2 cellular contexts compared by ENCODE assay signal in the genomic region with DNA sequence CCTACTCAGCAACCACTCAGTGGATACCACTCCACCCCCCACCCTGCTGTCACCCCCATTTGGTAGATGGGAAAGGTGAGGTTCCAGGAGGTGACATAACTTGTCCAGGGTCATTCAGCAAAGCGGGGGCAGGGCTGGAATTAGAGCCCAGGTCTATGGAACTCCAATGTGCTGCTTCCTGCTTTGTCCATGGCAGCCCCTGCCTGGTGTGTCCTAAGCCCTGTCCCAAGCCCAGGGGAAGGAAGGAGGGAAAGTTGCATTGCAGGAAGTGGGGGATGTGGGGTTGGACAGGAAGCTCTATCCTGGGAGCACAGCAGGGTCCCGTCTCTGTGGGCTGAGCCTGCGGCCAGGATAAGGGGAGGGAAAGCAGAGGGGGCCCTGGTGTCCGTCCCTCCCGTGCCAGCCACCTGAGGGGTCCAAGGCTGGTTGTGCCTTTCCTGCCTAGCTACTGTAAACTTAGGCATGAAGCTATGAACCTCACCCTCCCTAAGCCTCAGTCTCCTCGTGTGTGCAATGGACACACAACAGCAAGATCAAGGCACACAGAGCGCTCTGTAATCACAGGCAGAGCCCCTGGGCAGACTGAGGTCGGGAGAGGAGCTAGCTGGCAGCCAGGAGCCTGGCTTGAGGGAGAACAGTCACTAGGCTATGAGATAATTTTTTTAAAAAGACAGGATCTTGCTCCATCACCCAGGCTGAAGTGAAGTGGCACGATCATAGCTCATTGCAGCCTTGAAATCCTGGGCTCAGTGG.
A peak's percentile ranks its signal among the peaks of the same experiment; 100 is the strongest.
TF ChIP-seq lines count a peak whose summit lies in the region.

No MANE protein-coding gene starts in this region.

TF ChIP-seq in HepG2, 621 proteins besides CTCF, POLR2A, EP300 and RAD21:
- TF ChIP-seq, protein P1, sequence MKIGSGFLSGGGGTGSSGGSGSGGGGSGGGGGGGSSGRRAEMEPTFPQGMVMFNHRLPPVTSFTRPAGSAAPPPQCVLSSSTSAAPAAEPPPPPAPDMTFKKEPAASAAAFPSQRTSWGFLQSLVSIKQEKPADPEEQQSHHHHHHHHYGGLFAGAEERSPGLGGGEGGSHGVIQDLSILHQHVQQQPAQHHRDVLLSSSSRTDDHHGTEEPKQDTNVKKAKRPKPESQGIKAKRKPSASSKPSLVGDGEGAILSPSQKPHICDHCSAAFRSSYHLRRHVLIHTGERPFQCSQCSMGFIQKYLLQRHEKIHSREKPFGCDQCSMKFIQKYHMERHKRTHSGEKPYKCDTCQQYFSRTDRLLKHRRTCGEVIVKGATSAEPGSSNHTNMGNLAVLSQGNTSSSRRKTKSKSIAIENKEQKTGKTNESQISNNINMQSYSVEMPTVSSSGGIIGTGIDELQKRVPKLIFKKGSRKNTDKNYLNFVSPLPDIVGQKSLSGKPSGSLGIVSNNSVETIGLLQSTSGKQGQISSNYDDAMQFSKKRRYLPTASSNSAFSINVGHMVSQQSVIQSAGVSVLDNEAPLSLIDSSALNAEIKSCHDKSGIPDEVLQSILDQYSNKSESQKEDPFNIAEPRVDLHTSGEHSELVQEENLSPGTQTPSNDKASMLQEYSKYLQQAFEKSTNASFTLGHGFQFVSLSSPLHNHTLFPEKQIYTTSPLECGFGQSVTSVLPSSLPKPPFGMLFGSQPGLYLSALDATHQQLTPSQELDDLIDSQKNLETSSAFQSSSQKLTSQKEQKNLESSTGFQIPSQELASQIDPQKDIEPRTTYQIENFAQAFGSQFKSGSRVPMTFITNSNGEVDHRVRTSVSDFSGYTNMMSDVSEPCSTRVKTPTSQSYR (CRISPR knock-in tag; IDR thresholded peaks at IDR 0.05; ENCODE audit: borderline replicate concordance) = 0 out of 2 replicates have a peak, but pooled peaks have one; percentile 49
- TF ChIP-seq SALL1 (CRISPR knock-in tag; IDR thresholded peaks at IDR 0.05) (no peak), ZNF17 (CRISPR knock-in tag; IDR thresholded peaks at IDR 0.05) (no peak), ZNF629 (CRISPR knock-in tag; conservative IDR thresholded peaks at IDR 0.05) (peak; percentile 78), MATR3 (CRISPR knock-in tag; IDR thresholded peaks at IDR 0.05) (no peak), ZMYM3 (CRISPR knock-in tag; IDR thresholded peaks at IDR 0.05) (peak; percentile 52; the same call in 1 of the 2 replicates), ZFP82 (CRISPR knock-in tag; IDR thresholded peaks at IDR 0.05; ENCODE audit: borderline replicate concordance) (no peak)
- TF ChIP-seq, protein P2, sequence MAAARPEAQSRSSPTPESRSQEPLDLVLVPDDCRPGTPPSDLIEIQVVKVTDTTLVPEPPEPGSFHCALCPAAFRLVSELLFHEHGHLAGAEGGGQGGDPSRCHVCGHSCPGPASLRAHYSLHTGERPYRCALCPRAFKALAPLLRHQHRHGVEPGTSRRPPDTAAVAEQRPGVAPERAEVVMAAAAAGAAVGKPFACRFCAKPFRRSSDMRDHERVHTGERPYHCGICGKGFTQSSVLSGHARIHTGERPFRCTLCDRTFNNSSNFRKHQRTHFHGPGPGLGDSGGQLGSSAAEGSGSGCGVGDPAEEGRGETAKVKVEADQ (CRISPR knock-in tag; IDR thresholded peaks at IDR 0.05; ENCODE audit: borderline replicate concordance) = no peak
- TF ChIP-seq, protein P3, sequence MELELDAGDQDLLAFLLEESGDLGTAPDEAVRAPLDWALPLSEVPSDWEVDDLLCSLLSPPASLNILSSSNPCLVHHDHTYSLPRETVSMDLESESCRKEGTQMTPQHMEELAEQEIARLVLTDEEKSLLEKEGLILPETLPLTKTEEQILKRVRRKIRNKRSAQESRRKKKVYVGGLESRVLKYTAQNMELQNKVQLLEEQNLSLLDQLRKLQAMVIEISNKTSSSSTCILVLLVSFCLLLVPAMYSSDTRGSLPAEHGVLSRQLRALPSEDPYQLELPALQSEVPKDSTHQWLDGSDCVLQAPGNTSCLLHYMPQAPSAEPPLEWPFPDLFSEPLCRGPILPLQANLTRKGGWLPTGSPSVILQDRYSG (CRISPR knock-in tag; IDR thresholded peaks at IDR 0.05) = no peak
- TF ChIP-seq, protein P4, sequence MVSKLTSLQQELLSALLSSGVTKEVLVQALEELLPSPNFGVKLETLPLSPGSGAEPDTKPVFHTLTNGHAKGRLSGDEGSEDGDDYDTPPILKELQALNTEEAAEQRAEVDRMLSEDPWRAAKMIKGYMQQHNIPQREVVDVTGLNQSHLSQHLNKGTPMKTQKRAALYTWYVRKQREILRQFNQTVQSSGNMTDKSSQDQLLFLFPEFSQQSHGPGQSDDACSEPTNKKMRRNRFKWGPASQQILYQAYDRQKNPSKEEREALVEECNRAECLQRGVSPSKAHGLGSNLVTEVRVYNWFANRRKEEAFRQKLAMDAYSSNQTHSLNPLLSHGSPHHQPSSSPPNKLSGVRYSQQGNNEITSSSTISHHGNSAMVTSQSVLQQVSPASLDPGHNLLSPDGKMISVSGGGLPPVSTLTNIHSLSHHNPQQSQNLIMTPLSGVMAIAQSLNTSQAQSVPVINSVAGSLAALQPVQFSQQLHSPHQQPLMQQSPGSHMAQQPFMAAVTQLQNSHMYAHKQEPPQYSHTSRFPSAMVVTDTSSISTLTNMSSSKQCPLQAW (CRISPR knock-in tag; IDR thresholded peaks at IDR 0.05) = 0 out of 2 replicates have a peak, but pooled peaks have one; percentile 19
- TF ChIP-seq, protein P5, sequence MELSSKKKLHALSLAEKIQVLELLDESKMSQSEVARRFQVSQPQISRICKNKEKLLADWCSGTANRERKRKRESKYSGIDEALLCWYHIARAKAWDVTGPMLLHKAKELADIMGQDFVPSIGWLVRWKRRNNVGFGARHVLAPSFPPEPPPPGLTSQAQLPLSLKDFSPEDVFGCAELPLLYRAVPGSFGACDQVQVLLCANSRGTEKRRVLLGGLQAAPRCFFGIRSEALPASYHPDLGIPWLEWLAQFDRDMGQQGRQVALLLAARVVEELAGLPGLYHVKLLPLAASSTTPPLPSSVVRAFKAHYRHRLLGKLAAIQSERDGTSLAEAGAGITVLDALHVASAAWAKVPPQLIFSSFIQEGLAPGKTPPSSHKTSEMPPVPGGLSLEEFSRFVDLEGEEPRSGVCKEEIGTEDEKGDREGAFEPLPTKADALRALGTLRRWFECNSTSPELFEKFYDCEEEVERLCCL (CRISPR knock-in tag; IDR thresholded peaks at IDR 0.05; ENCODE audit: borderline replicate concordance) = no peak

TF ChIP-seq in WTC11, 78 proteins besides CTCF, POLR2A, EP300 and RAD21:
- TF ChIP-seq, protein P6, sequence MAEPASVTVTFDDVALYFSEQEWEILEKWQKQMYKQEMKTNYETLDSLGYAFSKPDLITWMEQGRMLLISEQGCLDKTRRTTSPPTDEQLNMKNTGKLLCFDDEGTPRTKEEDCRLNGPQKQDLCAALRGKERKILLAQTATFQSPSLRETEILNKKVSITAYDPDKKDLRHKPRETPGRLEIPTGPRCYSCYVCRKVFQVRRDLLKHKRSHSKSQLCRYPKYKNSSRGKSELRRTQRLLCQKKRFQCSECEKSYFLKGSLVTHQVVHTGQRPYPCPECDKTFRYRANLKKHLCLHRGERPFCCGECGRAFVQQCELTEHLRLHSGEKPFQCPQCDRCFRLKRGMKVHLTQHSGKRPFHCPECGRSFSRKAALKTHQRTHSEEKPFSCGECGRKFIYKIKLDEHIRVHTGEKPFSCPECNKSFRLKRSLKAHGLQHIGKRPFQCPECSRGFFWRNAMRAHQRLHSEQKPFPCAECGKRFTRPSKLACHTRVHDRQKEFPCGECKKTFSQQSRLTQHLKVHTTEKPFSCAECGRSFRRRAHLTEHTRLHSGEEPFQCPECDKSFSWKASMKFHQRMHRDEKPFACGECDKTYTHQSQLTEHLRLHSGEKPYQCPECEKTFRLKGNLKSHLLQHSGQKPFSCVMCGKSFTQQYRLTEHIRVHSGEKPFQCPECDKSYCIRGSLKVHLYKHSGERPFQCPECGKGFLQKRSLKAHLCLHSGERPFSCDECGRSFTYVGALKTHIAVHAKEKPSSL (CRISPR knock-in tag; conservative IDR thresholded peaks at IDR 0.05) = no peak
- TF ChIP-seq GABPB1 (CRISPR knock-in tag; IDR thresholded peaks at IDR 0.05) (no peak), SP1 (CRISPR knock-in tag; conservative IDR thresholded peaks at IDR 0.05) (0 out of 2 replicates have a peak, but pooled peaks have one; percentile 37), CREM (CRISPR knock-in tag; IDR thresholded peaks at IDR 0.05) (no peak), CBFB (CRISPR knock-in tag; IDR thresholded peaks at IDR 0.05; ENCODE audit: low read depth) (no peak), GRHL2 (CRISPR knock-in tag; IDR thresholded peaks at IDR 0.05; ENCODE audit: insufficient replicate concordance, severe bottlenecking) (no peak), ESRRA (CRISPR knock-in tag; IDR thresholded peaks at IDR 0.05; ENCODE audit: borderline replicate concordance) (0 out of 2 replicates have a peak, but pooled peaks have one; percentile 68), ETV6 (CRISPR knock-in tag; IDR thresholded peaks at IDR 0.05) (peak; percentile 86), TEAD1 (CRISPR knock-in tag; IDR thresholded peaks at IDR 0.05) (peak; percentile 69; the same call in 1 of the 2 replicates), JUN (CRISPR knock-in tag; IDR thresholded peaks at IDR 0.05) (no peak)
- TF ChIP-seq, protein P7, sequence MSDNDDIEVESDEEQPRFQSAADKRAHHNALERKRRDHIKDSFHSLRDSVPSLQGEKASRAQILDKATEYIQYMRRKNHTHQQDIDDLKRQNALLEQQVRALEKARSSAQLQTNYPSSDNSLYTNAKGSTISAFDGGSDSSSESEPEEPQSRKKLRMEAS (CRISPR knock-in tag; IDR thresholded peaks at IDR 0.05) = no peak
- TF ChIP-seq, protein P8, sequence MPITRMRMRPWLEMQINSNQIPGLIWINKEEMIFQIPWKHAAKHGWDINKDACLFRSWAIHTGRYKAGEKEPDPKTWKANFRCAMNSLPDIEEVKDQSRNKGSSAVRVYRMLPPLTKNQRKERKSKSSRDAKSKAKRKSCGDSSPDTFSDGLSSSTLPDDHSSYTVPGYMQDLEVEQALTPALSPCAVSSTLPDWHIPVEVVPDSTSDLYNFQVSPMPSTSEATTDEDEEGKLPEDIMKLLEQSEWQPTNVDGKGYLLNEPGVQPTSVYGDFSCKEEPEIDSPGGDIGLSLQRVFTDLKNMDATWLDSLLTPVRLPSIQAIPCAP (CRISPR knock-in tag; IDR thresholded peaks at IDR 0.05) = no peak
- TF ChIP-seq, protein P9, sequence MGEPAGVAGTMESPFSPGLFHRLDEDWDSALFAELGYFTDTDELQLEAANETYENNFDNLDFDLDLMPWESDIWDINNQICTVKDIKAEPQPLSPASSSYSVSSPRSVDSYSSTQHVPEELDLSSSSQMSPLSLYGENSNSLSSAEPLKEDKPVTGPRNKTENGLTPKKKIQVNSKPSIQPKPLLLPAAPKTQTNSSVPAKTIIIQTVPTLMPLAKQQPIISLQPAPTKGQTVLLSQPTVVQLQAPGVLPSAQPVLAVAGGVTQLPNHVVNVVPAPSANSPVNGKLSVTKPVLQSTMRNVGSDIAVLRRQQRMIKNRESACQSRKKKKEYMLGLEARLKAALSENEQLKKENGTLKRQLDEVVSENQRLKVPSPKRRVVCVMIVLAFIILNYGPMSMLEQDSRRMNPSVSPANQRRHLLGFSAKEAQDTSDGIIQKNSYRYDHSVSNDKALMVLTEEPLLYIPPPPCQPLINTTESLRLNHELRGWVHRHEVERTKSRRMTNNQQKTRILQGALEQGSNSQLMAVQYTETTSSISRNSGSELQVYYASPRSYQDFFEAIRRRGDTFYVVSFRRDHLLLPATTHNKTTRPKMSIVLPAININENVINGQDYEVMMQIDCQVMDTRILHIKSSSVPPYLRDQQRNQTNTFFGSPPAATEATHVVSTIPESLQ (CRISPR knock-in tag; IDR thresholded peaks at IDR 0.05) = no peak
- TF ChIP-seq, protein P10, sequence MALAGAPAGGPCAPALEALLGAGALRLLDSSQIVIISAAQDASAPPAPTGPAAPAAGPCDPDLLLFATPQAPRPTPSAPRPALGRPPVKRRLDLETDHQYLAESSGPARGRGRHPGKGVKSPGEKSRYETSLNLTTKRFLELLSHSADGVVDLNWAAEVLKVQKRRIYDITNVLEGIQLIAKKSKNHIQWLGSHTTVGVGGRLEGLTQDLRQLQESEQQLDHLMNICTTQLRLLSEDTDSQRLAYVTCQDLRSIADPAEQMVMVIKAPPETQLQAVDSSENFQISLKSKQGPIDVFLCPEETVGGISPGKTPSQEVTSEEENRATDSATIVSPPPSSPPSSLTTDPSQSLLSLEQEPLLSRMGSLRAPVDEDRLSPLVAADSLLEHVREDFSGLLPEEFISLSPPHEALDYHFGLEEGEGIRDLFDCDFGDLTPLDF (CRISPR knock-in tag; IDR thresholded peaks at IDR 0.05) = no peak
- TF ChIP-seq, protein P1 (CRISPR knock-in tag; IDR thresholded peaks at IDR 0.05) = peak; percentile 79; the same call in 1 of the 2 replicates
- TF ChIP-seq, protein P11, sequence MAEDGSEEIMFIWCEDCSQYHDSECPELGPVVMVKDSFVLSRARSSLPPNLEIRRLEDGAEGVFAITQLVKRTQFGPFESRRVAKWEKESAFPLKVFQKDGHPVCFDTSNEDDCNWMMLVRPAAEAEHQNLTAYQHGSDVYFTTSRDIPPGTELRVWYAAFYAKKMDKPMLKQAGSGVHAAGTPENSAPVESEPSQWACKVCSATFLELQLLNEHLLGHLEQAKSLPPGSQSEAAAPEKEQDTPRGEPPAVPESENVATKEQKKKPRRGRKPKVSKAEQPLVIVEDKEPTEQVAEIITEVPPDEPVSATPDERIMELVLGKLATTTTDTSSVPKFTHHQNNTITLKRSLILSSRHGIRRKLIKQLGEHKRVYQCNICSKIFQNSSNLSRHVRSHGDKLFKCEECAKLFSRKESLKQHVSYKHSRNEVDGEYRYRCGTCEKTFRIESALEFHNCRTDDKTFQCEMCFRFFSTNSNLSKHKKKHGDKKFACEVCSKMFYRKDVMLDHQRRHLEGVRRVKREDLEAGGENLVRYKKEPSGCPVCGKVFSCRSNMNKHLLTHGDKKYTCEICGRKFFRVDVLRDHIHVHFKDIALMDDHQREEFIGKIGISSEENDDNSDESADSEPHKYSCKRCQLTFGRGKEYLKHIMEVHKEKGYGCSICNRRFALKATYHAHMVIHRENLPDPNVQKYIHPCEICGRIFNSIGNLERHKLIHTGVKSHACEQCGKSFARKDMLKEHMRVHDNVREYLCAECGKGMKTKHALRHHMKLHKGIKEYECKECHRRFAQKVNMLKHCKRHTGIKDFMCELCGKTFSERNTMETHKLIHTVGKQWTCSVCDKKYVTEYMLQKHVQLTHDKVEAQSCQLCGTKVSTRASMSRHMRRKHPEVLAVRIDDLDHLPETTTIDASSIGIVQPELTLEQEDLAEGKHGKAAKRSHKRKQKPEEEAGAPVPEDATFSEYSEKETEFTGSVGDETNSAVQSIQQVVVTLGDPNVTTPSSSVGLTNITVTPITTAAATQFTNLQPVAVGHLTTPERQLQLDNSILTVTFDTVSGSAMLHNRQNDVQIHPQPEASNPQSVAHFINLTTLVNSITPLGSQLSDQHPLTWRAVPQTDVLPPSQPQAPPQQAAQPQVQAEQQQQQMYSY (CRISPR knock-in tag; IDR thresholded peaks at IDR 0.05) = no peak
